In the genomic region with DNA sequence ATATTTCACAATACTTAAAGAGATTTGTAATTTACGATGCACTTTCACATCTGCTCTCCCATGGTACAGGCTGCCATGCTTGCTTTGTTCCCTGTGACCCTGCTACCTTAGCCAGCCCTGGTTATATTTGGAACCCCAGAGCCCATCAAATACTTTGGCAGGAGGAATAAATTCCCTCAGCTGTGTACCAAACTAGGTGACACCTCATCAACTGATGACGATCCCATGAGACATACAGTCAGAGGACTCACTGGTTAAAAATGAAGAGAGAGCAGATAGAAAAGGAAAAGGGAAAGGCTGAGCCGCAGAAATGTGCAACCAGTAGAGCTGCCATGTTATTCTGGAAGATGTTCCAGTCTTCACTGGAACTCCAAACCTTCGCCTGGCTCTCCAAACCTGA, we compare ENCODE assay signal across 1 cellular context.
TF ChIP-seq lines count a peak whose summit lies in the region.

No MANE protein-coding gene starts in this region.

TF ChIP-seq in endothelial cell of umbilical vein, 7 proteins besides CTCF, POLR2A, EP300 and RAD21 (continued from another document):
- TF ChIP-seq POLR2AphosphoS5 (IDR thresholded peaks at IDR 0.05; ENCODE audit: insufficient read depth, low read depth, low read length) (no peak), EZH2 (IDR thresholded peaks at IDR 0.05; ENCODE audit: borderline replicate concordance, low read depth, low read length, severe bottlenecking) (no peak), JUN (IDR thresholded peaks at IDR 0.05; ENCODE audit: borderline replicate concordance, insufficient read depth, insufficient read length, low read depth) (no peak)
